Comparison of ENCODE assay signal across 8 cellular contexts in genomic region chr5:181223729-181224389, GRCh38. TPM values are rescaled to one million over a fixed set of nuclear protein-coding genes. Genes with fewer than 3 reads are reported as not detected.
DNase-seq lines count a peak whose midpoint lies in the region; ATAC-seq and TF ChIP-seq lines count a peak whose summit lies in the region.

No MANE protein-coding gene starts in this region.

- peaks cover 63% of the 10 kb centered on the region for H3K4me1 Mint-ChIP-seq in activated T-cell treated with anti-CD3 and anti-CD28 coated beads, Interleukin-2, amount 50 U/mL, for 24 hours (ENCODE audit: low read depth)

- H3K9me3 Mint-ChIP-seq in activated T-cell treated with anti-CD3 and anti-CD28 coated beads, Interleukin-2, amount 50 U/mL, for 24 hours = no peaks in the 10 kb centered on the region

- no peak for ATAC-seq in GM18861 (IDR thresholded peaks at IDR 0.05; ENCODE audit: unreplicated experiment)

- peaks cover 43% of the 10 kb centered on the region for H3K36me3 Mint-ChIP-seq in activated T-cell treated with anti-CD3 and anti-CD28 coated beads, Interleukin-2, amount 50 U/mL, for 24 hours (ENCODE audit: low read depth)

- H3K4me3 Mint-ChIP-seq in activated T-cell treated with anti-CD3 and anti-CD28 coated beads, Interleukin-2, amount 50 U/mL, for 24 hours = peak overlapping the region; percentile 94

- DNase-seq in activated T-cell treated with anti-CD3 and anti-CD28 coated beads, Interleukin-2, amount 50 U/mL, for 24 hours = no peak
- no peak for DNase-seq in activated T-cell treated with anti-CD3 and anti-CD28 coated beads, Interleukin-2, amount 50 U/mL, for 1 hour
- DNase-seq in effector CD4-positive, alpha-beta T cell = peak; percentile 43
- DNase-seq in myocyte (ENCODE audit: low read depth) (peak; percentile 46), OCI-M2 (lab: John Stamatoyannopoulos, UW; ENCODE audit: unreplicated experiment) (no peak), NCI-H345 treated with DMSO at 0.1 percent for 48 hours (lab: John Stamatoyannopoulos, UW; ENCODE audit: unreplicated experiment) (no peak)

- H3K27ac Mint-ChIP-seq in activated T-cell treated with anti-CD3 and anti-CD28 coated beads, Interleukin-2, amount 50 U/mL, for 24 hours = peak overlapping the region; percentile 98

- H3K27me3 Mint-ChIP-seq in activated T-cell treated with anti-CD3 and anti-CD28 coated beads, Interleukin-2, amount 50 U/mL, for 24 hours = peaks cover 4% of the 10 kb centered on the region

TF ChIP-seq in PFSK-1, 5 proteins besides CTCF, POLR2A, EP300 and RAD21:
- TF ChIP-seq FOXP2 (optimal IDR thresholded peaks at IDR 0.05; ENCODE audit: borderline replicate concordance, extremely low read depth, extremely low read length, insufficient read depth) (no peak), SIN3A (IDR thresholded peaks at IDR 0.05; ENCODE audit: borderline replicate concordance, insufficient read depth, low read length) (peak; percentile 65; the same call in 1 of the 2 replicates), POLR2AphosphoS5 (IDR thresholded peaks at IDR 0.05; ENCODE audit: low read depth, low read length) (no peak), REST (IDR thresholded peaks at IDR 0.05; ENCODE audit: insufficient read depth in 1 of 2, low read depth in 2 of 2, low read length in 2 of 2) (no peak)
TF ChIP-seq in PFSK-1: peak in this region for 1.

RNA-seq across cellular contexts. Expression of gene TRIM41, which starts 0.8 kb away (rescaled TPM):
- polyA plus RNA-seq in PFSK-1 (2012; ENCODE audit: insufficient read length, low read depth) = 27.0 TPM
- total RNA-seq in myocyte = 13.4 and 13.8 TPM in 2 replicates
- polyA plus RNA-seq in myocyte (2012) = 37.3 TPM

RNA-seq across cellular contexts. Expression of gene TRIM7, which starts 18.9 kb away (rescaled TPM):
- 4.9 TPM for polyA plus RNA-seq in PFSK-1 (2012; ENCODE audit: insufficient read length, low read depth)
- 8.9 and 18.8 TPM in 2 replicates for total RNA-seq in myocyte
- polyA plus RNA-seq in myocyte (2012) = 0.96 TPM

RNA-seq across cellular contexts. Expression of gene RACK1, which starts 19.8 kb away (rescaled TPM):
- 6,513 TPM for polyA plus RNA-seq in PFSK-1 (2012; ENCODE audit: insufficient read length, low read depth)
- total RNA-seq in myocyte = 2,741 and 2,769 TPM in 2 replicates
- 2,253 TPM for polyA plus RNA-seq in myocyte (2012)

RNA-seq across cellular contexts. Expression of gene TRIM52, which starts 37.1 kb away (rescaled TPM):
- polyA plus RNA-seq in PFSK-1 (2012; ENCODE audit: insufficient read length, low read depth) = 2.9 TPM
- total RNA-seq in myocyte = 4.3 and 8.0 TPM in 2 replicates
- 9.4 TPM for polyA plus RNA-seq in myocyte (2012)

Comparison
In these comparisons a context has a peak if more than half of its experiments do, and no peak if none do; other contexts are left out.
1. DNase-seq: peak in effector CD4-positive, alpha-beta T cell (single experiment) and myocyte (single experiment); none in activated T-cell treated with anti-CD3 and anti-CD28 coated beads, Interleukin-2, amount 50 U/mL, for 24 hours (single experiment), activated T-cell treated with anti-CD3 and anti-CD28 coated beads, Interleukin-2, amount 50 U/mL, for 1 hour (single experiment), OCI-M2 (single experiment) and NCI-H345 treated with DMSO at 0.1 percent for 48 hours (single experiment).